ENCODE assay signal across 24 cellular contexts in the genomic region with DNA sequence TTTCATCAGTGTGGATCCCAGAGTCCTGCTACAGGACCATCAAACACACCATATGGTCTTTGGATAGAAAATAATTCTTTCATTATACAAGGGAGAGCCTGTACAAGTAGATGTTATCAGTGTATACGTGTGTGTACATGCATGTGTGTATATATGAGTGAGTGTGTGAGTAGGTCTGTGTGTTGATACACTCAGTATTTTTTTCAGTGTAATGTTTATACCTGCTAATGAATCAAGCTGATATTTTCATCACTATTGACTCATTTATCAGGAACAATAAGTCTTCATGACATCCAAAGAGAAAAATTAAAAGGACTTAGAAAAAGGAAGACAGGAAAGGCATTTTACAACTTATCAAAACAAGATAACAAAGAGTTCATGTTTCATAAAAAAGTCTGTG.
"Had no signal": no experiment of that assay in that cellular context is flagged by ENCODE, and none has a peak within 500 bp of the region (broad histone marks: within the 10 kb centered on the region; RNA-seq: fewer than 3 reads in every experiment).

No MANE protein-coding gene starts in this region.

- H3K4me2 ChIP-seq: hepatocyte had no signal

- H2AFZ ChIP-seq: hepatocyte had no signal

- ATAC-seq: activated CD4-positive, alpha-beta T cell treated with anti-CD3 and anti-CD28 coated beads for 36 hours; activated naive CD4-positive, alpha-beta T cell treated with anti-CD3 and anti-CD28 coated beads, Interleukin-2, amount 50 U/mL, for 72 hours; left ventricle myocardium superior; mucosa of descending colon; right cardiac atrium had no signal

- DNase-seq: activated CD4-positive, alpha-beta memory T cell treated with anti-CD3 and anti-CD28 coated beads for 36 hours; activated CD4-positive, alpha-beta T cell treated with anti-CD3 and anti-CD28 coated beads for 36 hours; activated gamma-delta T cell treated with Interleukin-2 at 50 U/mL for 16 hours; activated T-cell treated with anti-CD3 and anti-CD28 coated beads for 4 hours; central memory CD4-positive, alpha-beta T cell; colonic mucosa; effector CD4-positive, alpha-beta T cell; esophagus squamous epithelium; left ventricle myocardium superior; mucosa of descending colon; naive B cell; ovary; psoas muscle; right cardiac atrium; small intestine; stimulated activated CD4-positive, alpha-beta T cell treated with anti-CD3 and anti-CD28 coated beads, Interleukin-15, amount 100 ng/mL, for 24 hours; stimulated activated CD4-positive, alpha-beta T cell treated with anti-CD3 and anti-CD28 coated beads, Interleukin-4, amount 100 ng/mL, for 1 hour; stomach; trophoblast cell; WERI-Rb-1 had no signal

- H3K27me3 ChIP-seq: colonic mucosa, esophagus squamous epithelium, hepatocyte, ovary, stomach had no signal

- H3K4me3 Mint-ChIP-seq: activated CD4-positive, alpha-beta memory T cell treated with anti-CD3 and anti-CD28 coated beads for 36 hours; activated CD4-positive, alpha-beta T cell treated with anti-CD3 and anti-CD28 coated beads for 36 hours; activated T-helper 1 cell treated with anti-CD3 and anti-CD28 coated beads, Interleukin-12 subunit alpha, Interleukin-12 subunit beta, Interleukin-2, Interleukin-4 antibody, amounts not matched to agents 30 ng/mL and 10 ng/mL and 1 ng/mL, durations not matched to agents 14 hours and 24 hours and 36 hours; naive B cell; neural crest cell had no signal

- H3K27me3 Mint-ChIP-seq: activated CD4-positive, alpha-beta memory T cell treated with anti-CD3 and anti-CD28 coated beads for 36 hours; activated CD4-positive, alpha-beta T cell treated with anti-CD3 and anti-CD28 coated beads for 36 hours; naive B cell had no signal

- H3K4me1 Mint-ChIP-seq: activated CD4-positive, alpha-beta T cell treated with anti-CD3 and anti-CD28 coated beads for 36 hours; neural crest cell had no signal

- H3K36me3 ChIP-seq: colonic mucosa, ovary, WERI-Rb-1 had no signal

- H3K9me3 Mint-ChIP-seq: activated CD4-positive, alpha-beta memory T cell treated with anti-CD3 and anti-CD28 coated beads for 36 hours; activated naive CD4-positive, alpha-beta T cell treated with anti-CD3 and anti-CD28 coated beads, Interleukin-2, amount 50 U/mL, for 72 hours; activated T-helper 1 cell treated with anti-CD3 and anti-CD28 coated beads, Interleukin-12 subunit alpha, Interleukin-12 subunit beta, Interleukin-2, Interleukin-4 antibody, amounts not matched to agents 30 ng/mL and 10 ng/mL and 1 ng/mL, durations not matched to agents 14 hours and 24 hours and 36 hours; neural crest cell had no signal

- FAIRE-seq: small intestine had no signal

- H3K27ac Mint-ChIP-seq: activated CD4-positive, alpha-beta memory T cell treated with anti-CD3 and anti-CD28 coated beads for 36 hours; activated CD4-positive, alpha-beta T cell treated with anti-CD3 and anti-CD28 coated beads for 36 hours; activated naive CD4-positive, alpha-beta T cell treated with anti-CD3 and anti-CD28 coated beads, Interleukin-2, amount 50 U/mL, for 72 hours; activated T-helper 1 cell treated with anti-CD3 and anti-CD28 coated beads, Interleukin-12 subunit alpha, Interleukin-12 subunit beta, Interleukin-2, Interleukin-4 antibody, amounts not matched to agents 30 ng/mL and 10 ng/mL and 1 ng/mL, durations not matched to agents 14 hours and 24 hours and 36 hours had no signal

- H3K4me1 ChIP-seq: colonic mucosa, esophagus squamous epithelium, stomach had no signal

- H3K27ac ChIP-seq: colonic mucosa, esophagus squamous epithelium, hepatocyte, ovary, psoas muscle, stomach, WERI-Rb-1 had no signal

- H3K4me3 ChIP-seq: colonic mucosa, esophagus squamous epithelium, hepatocyte, mucosa of descending colon, ovary, psoas muscle, stomach had no signal

- H3K79me2 ChIP-seq: hepatocyte had no signal

- H3K9me3 ChIP-seq: colonic mucosa, esophagus squamous epithelium, mucosa of descending colon, ovary, psoas muscle, stomach had no signal
